13 cellular contexts compared by ENCODE assay signal in genomic region chr14:91155626-91156089, GRCh38. TPM values are rescaled to one million over a fixed set of nuclear protein-coding genes. Genes with fewer than 3 reads are reported as not detected.
A peak's percentile ranks its signal among the peaks of the same experiment; 100 is the strongest.
DNase-seq lines count a peak whose midpoint lies in the region; TF ChIP-seq lines count a peak whose summit lies in the region.
"Had no signal": no experiment of that assay in that cellular context is flagged by ENCODE, and none has a peak within 500 bp of the region (broad histone marks: within the 10 kb centered on the region; RNA-seq: fewer than 3 reads in every experiment).

No MANE protein-coding gene starts in this region.

- H3K4me1 Mint-ChIP-seq in chondrocyte (ENCODE audit: low read depth) = peaks cover 20% of the 10 kb centered on the region

- TF ChIP-seq CTCF in chondrocyte (IDR thresholded peaks at IDR 0.05) (peak; percentile 27), tibial nerve (IDR thresholded peaks at IDR 0.05) (no peak)

- H3K27me3 ChIP-seq in rectal smooth muscle tissue (ENCODE audit: control insufficient read depth, insufficient read depth, low read length) = no peaks in the 10 kb centered on the region
- H3K27me3 ChIP-seq in tibial nerve = no peaks in the 10 kb centered on the region

- H3K9me3 Mint-ChIP-seq in chondrocyte (ENCODE audit: low read depth) = no peaks in the 10 kb centered on the region
- H3K9me3 Mint-ChIP-seq: brain had no signal

- no peak for TF ChIP-seq EP300 in tibial nerve (IDR thresholded peaks at IDR 0.05)

- H3K36me3 Mint-ChIP-seq in chondrocyte (ENCODE audit: low read depth) = peaks cover 10% of the 10 kb centered on the region

- DNase-seq in DMS 273 (lab: John Stamatoyannopoulos, UW; ENCODE audit: unreplicated experiment) (peak; percentile 30), DMS 273 treated with DMSO at 0.1 percent for 48 hours (lab: John Stamatoyannopoulos, UW) (no peak), KBM-7 (peak; percentile 14), chondrocyte (ENCODE audit: low spot score) (no peak), NCI-H2107 treated with DMSO at 0.1 percent for 48 hours (lab: John Stamatoyannopoulos, UW; ENCODE audit: unreplicated experiment) (no peak), HK-2 (ENCODE audit: unreplicated experiment) (no peak), tibial nerve (ENCODE audit: low spot score in 2 of 2) (no peak)
- DNase-seq: 8988T; activated naive CD4-positive, alpha-beta T cell; islet precursor cell had no signal

- no peak overlapping the region for H3K9ac ChIP-seq in rectal smooth muscle tissue (ENCODE audit: low read length)

- H3K4me1 ChIP-seq in rectal smooth muscle tissue (ENCODE audit: control insufficient read depth, insufficient read depth, low read length) = peaks cover 11% of the 10 kb centered on the region
- H3K4me1 ChIP-seq in tibial nerve = peaks cover 0 to 9% (median 0%) of the 10 kb centered on the region in 4 donors

- no peak for TF ChIP-seq POLR2A in tibial nerve (IDR thresholded peaks at IDR 0.05)

- H3K27ac Mint-ChIP-seq in chondrocyte (ENCODE audit: unreplicated experiment) = no peak overlapping the region

- H3K4me3 ChIP-seq in rectal smooth muscle tissue (ENCODE audit: low read length) (no peak overlapping the region), tibial nerve (no peak overlapping the region)

- H3K27ac ChIP-seq in rectal smooth muscle tissue (ENCODE audit: low read depth, low read length) (peak overlapping the region; percentile 68), tibial nerve (no peak overlapping the region)
- H3K27ac ChIP-seq: SK-N-MC had no signal

- WGBS in tibial nerve, 2 donors = 94 to 97% methylated on average over 4 of the region's 4 CpGs

- H3K27me3 Mint-ChIP-seq in chondrocyte (ENCODE audit: low read depth) = peaks cover 6% of the 10 kb centered on the region

- in situ Hi-C loops in KBM-7 (cut with MboI; ENCODE audit: low pct_unique_long_range_greater_than_20kb, low sequenced_read_pairs) = loop anchor here (25.0 kb wide), 1 partner anchor 243 kb away; no protein-coding TSS in a partner anchor

- no peaks in the 10 kb centered on the region for H3K9me3 ChIP-seq in tibial nerve

- H3K36me3 ChIP-seq in rectal smooth muscle tissue (ENCODE audit: control insufficient read depth, insufficient read depth, low read length) (peaks cover 7% of the 10 kb centered on the region), tibial nerve (peaks cover 4 to 39% (median 6%) of the 10 kb centered on the region in 3 donors)

- no peak overlapping the region for H3K4me3 Mint-ChIP-seq in chondrocyte (ENCODE audit: unreplicated experiment)

RNA-seq across cellular contexts. Expression of gene DGLUCY, which starts 41.8 kb away (rescaled TPM):
- total RNA-seq in chondrocyte (9.3 to 13.6 TPM (median 9.3 TPM) in 3 replicates), tibial nerve (10 to 100 TPM; 41.6 to 55.5 (median 46.5) TPM)

Comparison
In these comparisons a context has a peak if more than half of its experiments do, and no peak if none do; other contexts are left out.
1. DNase-seq: peak in DMS 273 (single experiment) and KBM-7 (single experiment); none in DMS 273 treated with DMSO at 0.1 percent for 48 hours (single experiment), chondrocyte (single experiment), NCI-H2107 treated with DMSO at 0.1 percent for 48 hours (single experiment), HK-2 (single experiment) and tibial nerve (0 of 2).